Comparison of ENCODE assay signal across 1 cellular context in the genomic region with DNA sequence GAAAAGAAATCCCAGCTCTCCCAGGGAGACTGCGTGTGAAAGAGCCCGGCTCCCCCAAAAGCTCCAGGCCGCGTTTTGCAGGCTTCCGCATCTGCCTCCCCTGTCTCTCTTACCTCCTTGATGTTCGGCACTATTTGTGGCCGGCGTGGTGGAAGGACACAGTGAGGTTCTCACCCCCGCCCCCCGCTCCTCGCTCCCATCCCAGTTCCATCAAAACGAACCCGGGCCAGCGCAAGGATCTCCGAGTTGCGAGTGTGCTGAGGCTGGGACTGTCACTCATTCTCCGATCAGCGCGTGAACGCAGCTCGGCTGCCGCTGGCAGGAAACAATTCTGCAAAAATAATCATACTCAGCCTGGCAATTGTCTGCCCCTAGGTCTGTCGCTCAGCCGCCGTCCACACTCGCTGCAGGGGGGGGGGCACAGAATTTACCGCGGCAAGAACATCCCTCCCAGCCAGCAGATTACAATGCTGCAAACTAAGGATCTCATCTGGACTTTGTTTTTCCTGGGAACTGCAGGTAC.
TF ChIP-seq lines count a peak whose summit lies in the region.

A gene (plus strand): TSS at position 275 of the 523 bp plus-strand sequence.

TF ChIP-seq in H1, 55 proteins besides CTCF, POLR2A, EP300 and RAD21 (continued from another document):
- TF ChIP-seq KDM5A (IDR thresholded peaks at IDR 0.05; ENCODE audit: low read length) (no peak), POLR2AphosphoS5 (IDR thresholded peaks at IDR 0.05; ENCODE audit: low read depth, low read length) (no peak), SIN3A (conservative IDR thresholded peaks at IDR 0.05 in 1 of 2, IDR thresholded peaks at IDR 0.05 in 1 of 2; ENCODE audit: low read depth in 1 of 2, low read length in 2 of 2) (peak; percentile 89 to 96), NRF1 (IDR thresholded peaks at IDR 0.05; ENCODE audit: low read depth, low read length) (no peak), CTBP2 (IDR thresholded peaks at IDR 0.05; ENCODE audit: borderline replicate concordance, insufficient read depth, insufficient read length, low read length) (peak; percentile 23), TEAD4 (IDR thresholded peaks at IDR 0.05; ENCODE audit: low read depth, low read length) (no peak), SIRT6 (IDR thresholded peaks at IDR 0.05; ENCODE audit: low read length) (no peak), BACH1 (IDR thresholded peaks at IDR 0.05; ENCODE audit: low read length) (peak; percentile 12; the same call in 1 of the 2 replicates), HDAC2 (IDR thresholded peaks at IDR 0.05; ENCODE audit: borderline replicate concordance in 1 of 2, low read depth in 2 of 2, low read length in 2 of 2) (peak; percentile 88 to 93), SAP30 (IDR thresholded peaks at IDR 0.05; ENCODE audit: insufficient read depth, insufficient replicate concordance, low read length) (peak; percentile 50), TCF12 (IDR thresholded peaks at IDR 0.05; ENCODE audit: low read depth, low read length) (0 out of 2 replicates have a peak, but pooled peaks have one; percentile 43), POU5F1 (IDR thresholded peaks at IDR 0.05; ENCODE audit: low read depth, low read length) (0 out of 2 replicates have a peak, but pooled peaks have one; percentile 28), ASH2L (IDR thresholded peaks at IDR 0.05; ENCODE audit: low read length) (peak; percentile 72), KDM1A (IDR thresholded peaks at IDR 0.05; ENCODE audit: borderline replicate concordance, low read length) (peak; percentile 62; the same call in 1 of the 2 replicates), EGR1 (IDR thresholded peaks at IDR 0.05; ENCODE audit: borderline replicate concordance, low read depth, low read length) (peak; percentile 79), NANOG (IDR thresholded peaks at IDR 0.05; ENCODE audit: insufficient read depth, low read depth, low read length, poor library complexity, severe bottlenecking) (peak; percentile 34), KDM4A (IDR thresholded peaks at IDR 0.05; ENCODE audit: low read depth, low read length, severe bottlenecking) (peak; percentile 87), JUND (IDR thresholded peaks at IDR 0.05; ENCODE audit: low read length) (peak; percentile 57), CHD2 (IDR thresholded peaks at IDR 0.05; ENCODE audit: low read length) (peak; percentile 96), RFX5 (IDR thresholded peaks at IDR 0.05; ENCODE audit: borderline replicate concordance, low read depth, low read length) (no peak), CBX5 (IDR thresholded peaks at IDR 0.05; ENCODE audit: low read depth, low read length) (no peak), BRCA1 (IDR thresholded peaks at IDR 0.05; ENCODE audit: low read depth, low read length) (no peak), SP1 (IDR thresholded peaks at IDR 0.05; ENCODE audit: low read depth, low read length) (peak; percentile 98), TBP (IDR thresholded peaks at IDR 0.05; ENCODE audit: low read depth, low read length) (peak; percentile 36; the same call in 1 of the 2 replicates)
- TF ChIP-seq, protein P1, sequence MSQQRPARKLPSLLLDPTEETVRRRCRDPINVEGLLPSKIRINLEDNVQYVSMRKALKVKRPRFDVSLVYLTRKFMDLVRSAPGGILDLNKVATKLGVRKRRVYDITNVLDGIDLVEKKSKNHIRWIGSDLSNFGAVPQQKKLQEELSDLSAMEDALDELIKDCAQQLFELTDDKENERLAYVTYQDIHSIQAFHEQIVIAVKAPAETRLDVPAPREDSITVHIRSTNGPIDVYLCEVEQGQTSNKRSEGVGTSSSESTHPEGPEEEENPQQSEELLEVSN (IDR thresholded peaks at IDR 0.05): peak; percentile 81
- TF ChIP-seq, protein P2, sequence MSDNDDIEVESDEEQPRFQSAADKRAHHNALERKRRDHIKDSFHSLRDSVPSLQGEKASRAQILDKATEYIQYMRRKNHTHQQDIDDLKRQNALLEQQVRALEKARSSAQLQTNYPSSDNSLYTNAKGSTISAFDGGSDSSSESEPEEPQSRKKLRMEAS (IDR thresholded peaks at IDR 0.05): peak; percentile 81
- TF ChIP-seq, protein P3, sequence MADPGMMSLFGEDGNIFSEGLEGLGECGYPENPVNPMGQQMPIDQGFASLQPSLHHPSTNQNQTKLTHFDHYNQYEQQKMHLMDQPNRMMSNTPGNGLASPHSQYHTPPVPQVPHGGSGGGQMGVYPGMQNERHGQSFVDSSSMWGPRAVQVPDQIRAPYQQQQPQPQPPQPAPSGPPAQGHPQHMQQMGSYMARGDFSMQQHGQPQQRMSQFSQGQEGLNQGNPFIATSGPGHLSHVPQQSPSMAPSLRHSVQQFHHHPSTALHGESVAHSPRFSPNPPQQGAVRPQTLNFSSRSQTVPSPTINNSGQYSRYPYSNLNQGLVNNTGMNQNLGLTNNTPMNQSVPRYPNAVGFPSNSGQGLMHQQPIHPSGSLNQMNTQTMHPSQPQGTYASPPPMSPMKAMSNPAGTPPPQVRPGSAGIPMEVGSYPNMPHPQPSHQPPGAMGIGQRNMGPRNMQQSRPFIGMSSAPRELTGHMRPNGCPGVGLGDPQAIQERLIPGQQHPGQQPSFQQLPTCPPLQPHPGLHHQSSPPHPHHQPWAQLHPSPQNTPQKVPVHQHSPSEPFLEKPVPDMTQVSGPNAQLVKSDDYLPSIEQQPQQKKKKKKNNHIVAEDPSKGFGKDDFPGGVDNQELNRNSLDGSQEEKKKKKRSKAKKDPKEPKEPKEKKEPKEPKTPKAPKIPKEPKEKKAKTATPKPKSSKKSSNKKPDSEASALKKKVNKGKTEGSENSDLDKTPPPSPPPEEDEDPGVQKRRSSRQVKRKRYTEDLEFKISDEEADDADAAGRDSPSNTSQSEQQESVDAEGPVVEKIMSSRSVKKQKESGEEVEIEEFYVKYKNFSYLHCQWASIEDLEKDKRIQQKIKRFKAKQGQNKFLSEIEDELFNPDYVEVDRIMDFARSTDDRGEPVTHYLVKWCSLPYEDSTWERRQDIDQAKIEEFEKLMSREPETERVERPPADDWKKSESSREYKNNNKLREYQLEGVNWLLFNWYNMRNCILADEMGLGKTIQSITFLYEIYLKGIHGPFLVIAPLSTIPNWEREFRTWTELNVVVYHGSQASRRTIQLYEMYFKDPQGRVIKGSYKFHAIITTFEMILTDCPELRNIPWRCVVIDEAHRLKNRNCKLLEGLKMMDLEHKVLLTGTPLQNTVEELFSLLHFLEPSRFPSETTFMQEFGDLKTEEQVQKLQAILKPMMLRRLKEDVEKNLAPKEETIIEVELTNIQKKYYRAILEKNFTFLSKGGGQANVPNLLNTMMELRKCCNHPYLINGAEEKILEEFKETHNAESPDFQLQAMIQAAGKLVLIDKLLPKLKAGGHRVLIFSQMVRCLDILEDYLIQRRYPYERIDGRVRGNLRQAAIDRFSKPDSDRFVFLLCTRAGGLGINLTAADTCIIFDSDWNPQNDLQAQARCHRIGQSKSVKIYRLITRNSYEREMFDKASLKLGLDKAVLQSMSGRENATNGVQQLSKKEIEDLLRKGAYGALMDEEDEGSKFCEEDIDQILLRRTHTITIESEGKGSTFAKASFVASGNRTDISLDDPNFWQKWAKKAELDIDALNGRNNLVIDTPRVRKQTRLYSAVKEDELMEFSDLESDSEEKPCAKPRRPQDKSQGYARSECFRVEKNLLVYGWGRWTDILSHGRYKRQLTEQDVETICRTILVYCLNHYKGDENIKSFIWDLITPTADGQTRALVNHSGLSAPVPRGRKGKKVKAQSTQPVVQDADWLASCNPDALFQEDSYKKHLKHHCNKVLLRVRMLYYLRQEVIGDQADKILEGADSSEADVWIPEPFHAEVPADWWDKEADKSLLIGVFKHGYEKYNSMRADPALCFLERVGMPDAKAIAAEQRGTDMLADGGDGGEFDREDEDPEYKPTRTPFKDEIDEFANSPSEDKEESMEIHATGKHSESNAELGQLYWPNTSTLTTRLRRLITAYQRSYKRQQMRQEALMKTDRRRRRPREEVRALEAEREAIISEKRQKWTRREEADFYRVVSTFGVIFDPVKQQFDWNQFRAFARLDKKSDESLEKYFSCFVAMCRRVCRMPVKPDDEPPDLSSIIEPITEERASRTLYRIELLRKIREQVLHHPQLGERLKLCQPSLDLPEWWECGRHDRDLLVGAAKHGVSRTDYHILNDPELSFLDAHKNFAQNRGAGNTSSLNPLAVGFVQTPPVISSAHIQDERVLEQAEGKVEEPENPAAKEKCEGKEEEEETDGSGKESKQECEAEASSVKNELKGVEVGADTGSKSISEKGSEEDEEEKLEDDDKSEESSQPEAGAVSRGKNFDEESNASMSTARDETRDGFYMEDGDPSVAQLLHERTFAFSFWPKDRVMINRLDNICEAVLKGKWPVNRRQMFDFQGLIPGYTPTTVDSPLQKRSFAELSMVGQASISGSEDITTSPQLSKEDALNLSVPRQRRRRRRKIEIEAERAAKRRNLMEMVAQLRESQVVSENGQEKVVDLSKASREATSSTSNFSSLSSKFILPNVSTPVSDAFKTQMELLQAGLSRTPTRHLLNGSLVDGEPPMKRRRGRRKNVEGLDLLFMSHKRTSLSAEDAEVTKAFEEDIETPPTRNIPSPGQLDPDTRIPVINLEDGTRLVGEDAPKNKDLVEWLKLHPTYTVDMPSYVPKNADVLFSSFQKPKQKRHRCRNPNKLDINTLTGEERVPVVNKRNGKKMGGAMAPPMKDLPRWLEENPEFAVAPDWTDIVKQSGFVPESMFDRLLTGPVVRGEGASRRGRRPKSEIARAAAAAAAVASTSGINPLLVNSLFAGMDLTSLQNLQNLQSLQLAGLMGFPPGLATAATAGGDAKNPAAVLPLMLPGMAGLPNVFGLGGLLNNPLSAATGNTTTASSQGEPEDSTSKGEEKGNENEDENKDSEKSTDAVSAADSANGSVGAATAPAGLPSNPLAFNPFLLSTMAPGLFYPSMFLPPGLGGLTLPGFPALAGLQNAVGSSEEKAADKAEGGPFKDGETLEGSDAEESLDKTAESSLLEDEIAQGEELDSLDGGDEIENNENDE (IDR thresholded peaks at IDR 0.05; ENCODE audit: insufficient replicate concordance, low read length): peak; percentile 63
TF ChIP-seq in H1: peak in this region for 23.
